In the genomic region with DNA sequence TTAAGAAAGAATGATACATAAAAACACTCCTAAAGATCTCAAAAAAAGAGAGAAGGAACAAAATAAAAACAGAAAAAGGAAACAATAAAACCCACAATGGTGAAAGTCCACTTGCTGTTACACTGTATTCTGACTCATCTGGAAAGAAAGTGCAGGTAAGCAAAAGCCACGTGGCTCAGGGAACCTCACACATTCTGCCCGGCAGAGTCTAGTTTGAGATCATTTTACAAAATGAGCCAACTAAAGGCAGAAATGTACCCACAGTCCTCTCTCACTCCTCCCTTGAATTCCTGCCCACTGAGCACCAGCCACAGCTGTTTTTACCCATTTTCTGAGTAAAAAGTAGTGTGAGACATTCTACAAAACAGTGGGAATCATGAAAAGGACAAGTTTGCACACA, we compare ENCODE assay signal across 1 cellular context.
TF ChIP-seq lines count a peak whose summit lies in the region.

No MANE protein-coding gene starts in this region.

TF ChIP-seq in HepG2, 621 proteins besides CTCF, POLR2A, EP300 and RAD21:
- TF ChIP-seq BORCS8-MEF2B (CRISPR knock-in tag; IDR thresholded peaks at IDR 0.05): no peak
- TF ChIP-seq, protein P1, sequence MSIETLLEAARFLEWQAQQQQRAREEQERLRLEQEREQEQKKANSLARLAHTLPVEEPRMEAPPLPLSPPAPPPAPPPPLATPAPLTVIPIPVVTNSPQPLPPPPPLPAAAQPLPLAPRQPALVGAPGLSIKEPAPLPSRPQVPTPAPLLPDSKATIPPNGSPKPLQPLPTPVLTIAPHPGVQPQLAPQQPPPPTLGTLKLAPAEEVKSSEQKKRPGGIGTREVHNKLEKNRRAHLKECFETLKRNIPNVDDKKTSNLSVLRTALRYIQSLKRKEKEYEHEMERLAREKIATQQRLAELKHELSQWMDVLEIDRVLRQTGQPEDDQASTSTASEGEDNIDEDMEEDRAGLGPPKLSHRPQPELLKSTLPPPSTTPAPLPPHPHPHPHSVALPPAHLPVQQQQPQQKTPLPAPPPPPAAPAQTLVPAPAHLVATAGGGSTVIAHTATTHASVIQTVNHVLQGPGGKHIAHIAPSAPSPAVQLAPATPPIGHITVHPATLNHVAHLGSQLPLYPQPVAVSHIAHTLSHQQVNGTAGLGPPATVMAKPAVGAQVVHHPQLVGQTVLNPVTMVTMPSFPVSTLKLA (IDR thresholded peaks at IDR 0.05): peak; percentile 78
